23 cellular contexts compared by ENCODE assay signal in genomic region chr3:50654196-50654595, GRCh38.
"Had no signal": no experiment of that assay in that cellular context is flagged by ENCODE, and none has a peak within 500 bp of the region (broad histone marks: within the 10 kb centered on the region; RNA-seq: fewer than 3 reads in every experiment).

No MANE protein-coding gene starts in this region.

- DNase-seq: activated CD4-positive, CD25-positive, alpha-beta regulatory T cell; activated CD8-positive, alpha-beta memory T cell treated with anti-CD3 and anti-CD28 coated beads, Interleukin-2, amount 10 ng/mL, durations not matched to agents 7 days and 5 days; activated effector memory CD4-positive, alpha-beta T cell treated with Interleukin-2 at 50 U/mL for 16 hours; activated T-cell treated with anti-CD3 and anti-CD28 coated beads, Interleukin-2, amount 50 U/mL, for 1 hour; anterior cingulate cortex; brain microvascular endothelial cell; erythroblast; foreskin melanocyte; hypothalamus; islet precursor cell; left colon; lower lobe of right lung; nephron progenitor cell; occipital lobe; sigmoid colon; SK-N-SH; stimulated activated CD4-positive, alpha-beta T cell treated with anti-CD3 and anti-CD28 coated beads, Interleukin-4, amount 100 ng/mL, for 4 hours; stimulated activated naive B cell treated with anti-CD40 and anti-IgM and Interleukin-4, amounts not matched to agents 10 μg/mL and 1 μg/mL and 100 μg/mL, for 72 hours; T-helper 9 cell had no signal

- H3K4me2 ChIP-seq: SK-N-SH had no signal

- H3K9me3 ChIP-seq: lower lobe of right lung, sigmoid colon, SK-N-SH, tibial nerve, vagina had no signal

- H3K4me3 Mint-ChIP-seq: activated CD8-positive, alpha-beta memory T cell treated with anti-CD3 and anti-CD28 coated beads, Interleukin-2, amount 10 ng/mL, durations not matched to agents 7 days and 5 days; central memory CD8-positive, alpha-beta T cell; nephron progenitor cell; stimulated activated naive B cell treated with anti-CD40 and anti-IgM and Interleukin-4, amounts not matched to agents 10 μg/mL and 1 μg/mL and 100 μg/mL, for 72 hours had no signal

- H3K27ac Mint-ChIP-seq: nephron progenitor cell; stimulated activated naive B cell treated with anti-CD40 and anti-IgM and Interleukin-4, amounts not matched to agents 10 μg/mL and 1 μg/mL and 100 μg/mL, for 72 hours had no signal

- H3K27me3 Mint-ChIP-seq: activated CD8-positive, alpha-beta memory T cell treated with anti-CD3 and anti-CD28 coated beads, Interleukin-2, amount 10 ng/mL, durations not matched to agents 7 days and 5 days; central memory CD8-positive, alpha-beta T cell; stimulated activated naive B cell treated with anti-CD40 and anti-IgM and Interleukin-4, amounts not matched to agents 10 μg/mL and 1 μg/mL and 100 μg/mL, for 72 hours had no signal

- H3K9me3 Mint-ChIP-seq: central memory CD8-positive, alpha-beta T cell; nephron progenitor cell; stimulated activated naive B cell treated with anti-CD40 and anti-IgM and Interleukin-4, amounts not matched to agents 10 μg/mL and 1 μg/mL and 100 μg/mL, for 72 hours had no signal

- H3K4me1 Mint-ChIP-seq: central memory CD8-positive, alpha-beta T cell had no signal

- ATAC-seq: activated CD8-positive, alpha-beta memory T cell treated with anti-CD3 and anti-CD28 coated beads, Interleukin-2, amount 10 ng/mL, durations not matched to agents 7 days and 5 days; left colon; lower lobe of right lung had no signal

- H3K27ac ChIP-seq: brain microvascular endothelial cell, coronary artery, lower lobe of right lung, sigmoid colon, tibial nerve, vagina had no signal

- H3K36me3 ChIP-seq: brain microvascular endothelial cell, sigmoid colon, vagina had no signal

- H3K4me1 ChIP-seq: lower lobe of right lung, tibial nerve, vagina had no signal

- H3K27me3 ChIP-seq: brain microvascular endothelial cell, sigmoid colon, tibial nerve, vagina had no signal

- H3K4me3 ChIP-seq: coronary artery, lower lobe of right lung, sigmoid colon, tibial nerve, vagina had no signal

- H3K9ac ChIP-seq: SK-N-SH had no signal
